ENCODE assay signal across 24 cellular contexts in the genomic region with DNA sequence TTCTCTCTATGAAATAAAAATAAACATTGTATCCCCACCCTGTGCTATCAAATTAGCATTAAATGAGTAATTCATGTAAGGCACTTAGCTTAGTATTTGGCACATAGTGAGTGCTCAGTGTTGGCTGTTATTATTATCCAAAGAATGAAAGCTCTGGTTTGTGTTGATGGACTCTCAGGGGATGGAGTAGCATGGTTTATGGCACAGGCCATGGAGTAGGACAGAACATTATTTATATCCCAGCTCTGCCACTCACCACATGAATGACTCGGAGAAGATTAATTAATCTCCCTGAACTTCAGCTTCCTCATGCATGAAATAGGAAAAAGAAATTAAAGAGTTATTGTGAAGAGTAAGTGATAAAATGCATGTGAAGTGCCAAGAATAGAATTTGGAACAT.
"Had no signal": no experiment of that assay in that cellular context is flagged by ENCODE, and none has a peak within 500 bp of the region (broad histone marks: within the 10 kb centered on the region; RNA-seq: fewer than 3 reads in every experiment).

No MANE protein-coding gene starts in this region.

- H3K9me3 Mint-ChIP-seq: memory B cell, natural killer cell had no signal

- H3K27ac Mint-ChIP-seq: effector memory CD8-positive, alpha-beta T cell; memory B cell; natural killer cell; stimulated activated effector memory CD8-positive, alpha-beta T cell treated with anti-CD3 and anti-CD28 coated beads, Interleukin-12 subunit alpha, Interleukin-12 subunit beta, amount 100 ng/mL, for 72 hours had no signal

- H3K27ac ChIP-seq: gastrocnemius medialis, ovary, psoas muscle, right lobe of liver, stomach, thyroid gland, vagina had no signal

- H3K4me1 ChIP-seq: gastrocnemius medialis, psoas muscle, right lobe of liver, stomach, thyroid gland, vagina had no signal

- ATAC-seq: effector memory CD8-positive, alpha-beta T cell; gastrocnemius medialis; left colon; natural killer cell; psoas muscle; right lobe of liver; stimulated activated effector memory CD8-positive, alpha-beta T cell treated with anti-CD3 and anti-CD28 coated beads, Interleukin-12 subunit alpha, Interleukin-12 subunit beta, amount 100 ng/mL, for 72 hours had no signal

- H3K4me3 ChIP-seq: gastrocnemius medialis, lung, ovary, psoas muscle, right lobe of liver, smooth muscle cell, stomach, thyroid gland, vagina had no signal

- H3K4me3 Mint-ChIP-seq: effector memory CD8-positive, alpha-beta T cell; memory B cell; natural killer cell; stimulated activated effector memory CD8-positive, alpha-beta T cell treated with anti-CD3 and anti-CD28 coated beads, Interleukin-12 subunit alpha, Interleukin-12 subunit beta, amount 100 ng/mL, for 72 hours had no signal

- DNase-seq: cortex of kidney; effector memory CD8-positive, alpha-beta T cell; gastrocnemius medialis; head of caudate nucleus; hippocampal formation; left colon; natural killer cell; occipital lobe; ovary; posterior cingulate gyrus; psoas muscle; right lobe of liver; stimulated activated CD4-positive, alpha-beta T cell treated with anti-CD3 and anti-CD28 coated beads, Interleukin-12 subunit alpha, Interleukin-12 subunit beta, amount 100 ng/mL, for 4 hours; stimulated activated CD4-positive, alpha-beta T cell treated with anti-CD3 and anti-CD28 coated beads, Interleukin-2, amount 100 ng/mL, for 24 hours; stimulated activated CD4-positive, alpha-beta T cell treated with anti-CD3 and anti-CD28 coated beads, Interleukin-4, amount 100 ng/mL, for 24 hours; stimulated activated naive CD4-positive, alpha-beta T cell treated with Interleukin-2 at 50 U/mL for 16 hours; stomach; thyroid gland; trophoblast cell had no signal

- H3K4me1 Mint-ChIP-seq: memory B cell; natural killer cell; stimulated activated effector memory CD8-positive, alpha-beta T cell treated with anti-CD3 and anti-CD28 coated beads, Interleukin-12 subunit alpha, Interleukin-12 subunit beta, amount 100 ng/mL, for 72 hours had no signal

- H3K36me3 ChIP-seq: gastrocnemius medialis, ovary, right lobe of liver, stomach, thyroid gland, vagina had no signal

- H3K9me3 ChIP-seq: gastrocnemius medialis, ovary, psoas muscle, right lobe of liver, stomach, thyroid gland, vagina had no signal

- H3K36me3 Mint-ChIP-seq: memory B cell; natural killer cell; stimulated activated effector memory CD8-positive, alpha-beta T cell treated with anti-CD3 and anti-CD28 coated beads, Interleukin-12 subunit alpha, Interleukin-12 subunit beta, amount 100 ng/mL, for 72 hours had no signal

- H3K27me3 ChIP-seq: gastrocnemius medialis, ovary, right lobe of liver, stomach, thyroid gland, vagina had no signal
